ENCODE assay signal across 1 cellular context in the genomic region with DNA sequence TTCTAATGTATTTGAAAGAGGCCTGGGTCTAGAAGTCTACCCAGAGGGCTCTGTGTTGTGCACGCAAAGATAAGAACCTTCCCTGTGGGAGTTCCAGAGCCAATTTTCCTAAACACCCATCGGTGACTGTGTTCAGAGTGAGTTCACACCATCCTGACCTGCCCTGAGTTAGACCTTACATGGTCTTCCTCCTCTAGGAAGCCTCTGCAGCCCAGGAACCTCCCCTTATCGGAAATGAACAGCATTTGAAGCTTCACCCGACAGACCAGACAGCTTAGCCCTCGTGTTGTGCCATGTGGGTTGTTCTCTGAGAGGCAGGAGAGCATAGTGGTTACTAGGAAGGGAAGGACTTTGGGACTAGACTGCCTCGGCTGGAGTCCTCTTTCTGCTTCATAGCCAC.
TF ChIP-seq lines count a peak whose summit lies in the region.

No MANE protein-coding gene starts in this region.

TF ChIP-seq in K562, 482 proteins besides CTCF, POLR2A, EP300 and RAD21 (continued from another document):
- TF ChIP-seq, protein P1, sequence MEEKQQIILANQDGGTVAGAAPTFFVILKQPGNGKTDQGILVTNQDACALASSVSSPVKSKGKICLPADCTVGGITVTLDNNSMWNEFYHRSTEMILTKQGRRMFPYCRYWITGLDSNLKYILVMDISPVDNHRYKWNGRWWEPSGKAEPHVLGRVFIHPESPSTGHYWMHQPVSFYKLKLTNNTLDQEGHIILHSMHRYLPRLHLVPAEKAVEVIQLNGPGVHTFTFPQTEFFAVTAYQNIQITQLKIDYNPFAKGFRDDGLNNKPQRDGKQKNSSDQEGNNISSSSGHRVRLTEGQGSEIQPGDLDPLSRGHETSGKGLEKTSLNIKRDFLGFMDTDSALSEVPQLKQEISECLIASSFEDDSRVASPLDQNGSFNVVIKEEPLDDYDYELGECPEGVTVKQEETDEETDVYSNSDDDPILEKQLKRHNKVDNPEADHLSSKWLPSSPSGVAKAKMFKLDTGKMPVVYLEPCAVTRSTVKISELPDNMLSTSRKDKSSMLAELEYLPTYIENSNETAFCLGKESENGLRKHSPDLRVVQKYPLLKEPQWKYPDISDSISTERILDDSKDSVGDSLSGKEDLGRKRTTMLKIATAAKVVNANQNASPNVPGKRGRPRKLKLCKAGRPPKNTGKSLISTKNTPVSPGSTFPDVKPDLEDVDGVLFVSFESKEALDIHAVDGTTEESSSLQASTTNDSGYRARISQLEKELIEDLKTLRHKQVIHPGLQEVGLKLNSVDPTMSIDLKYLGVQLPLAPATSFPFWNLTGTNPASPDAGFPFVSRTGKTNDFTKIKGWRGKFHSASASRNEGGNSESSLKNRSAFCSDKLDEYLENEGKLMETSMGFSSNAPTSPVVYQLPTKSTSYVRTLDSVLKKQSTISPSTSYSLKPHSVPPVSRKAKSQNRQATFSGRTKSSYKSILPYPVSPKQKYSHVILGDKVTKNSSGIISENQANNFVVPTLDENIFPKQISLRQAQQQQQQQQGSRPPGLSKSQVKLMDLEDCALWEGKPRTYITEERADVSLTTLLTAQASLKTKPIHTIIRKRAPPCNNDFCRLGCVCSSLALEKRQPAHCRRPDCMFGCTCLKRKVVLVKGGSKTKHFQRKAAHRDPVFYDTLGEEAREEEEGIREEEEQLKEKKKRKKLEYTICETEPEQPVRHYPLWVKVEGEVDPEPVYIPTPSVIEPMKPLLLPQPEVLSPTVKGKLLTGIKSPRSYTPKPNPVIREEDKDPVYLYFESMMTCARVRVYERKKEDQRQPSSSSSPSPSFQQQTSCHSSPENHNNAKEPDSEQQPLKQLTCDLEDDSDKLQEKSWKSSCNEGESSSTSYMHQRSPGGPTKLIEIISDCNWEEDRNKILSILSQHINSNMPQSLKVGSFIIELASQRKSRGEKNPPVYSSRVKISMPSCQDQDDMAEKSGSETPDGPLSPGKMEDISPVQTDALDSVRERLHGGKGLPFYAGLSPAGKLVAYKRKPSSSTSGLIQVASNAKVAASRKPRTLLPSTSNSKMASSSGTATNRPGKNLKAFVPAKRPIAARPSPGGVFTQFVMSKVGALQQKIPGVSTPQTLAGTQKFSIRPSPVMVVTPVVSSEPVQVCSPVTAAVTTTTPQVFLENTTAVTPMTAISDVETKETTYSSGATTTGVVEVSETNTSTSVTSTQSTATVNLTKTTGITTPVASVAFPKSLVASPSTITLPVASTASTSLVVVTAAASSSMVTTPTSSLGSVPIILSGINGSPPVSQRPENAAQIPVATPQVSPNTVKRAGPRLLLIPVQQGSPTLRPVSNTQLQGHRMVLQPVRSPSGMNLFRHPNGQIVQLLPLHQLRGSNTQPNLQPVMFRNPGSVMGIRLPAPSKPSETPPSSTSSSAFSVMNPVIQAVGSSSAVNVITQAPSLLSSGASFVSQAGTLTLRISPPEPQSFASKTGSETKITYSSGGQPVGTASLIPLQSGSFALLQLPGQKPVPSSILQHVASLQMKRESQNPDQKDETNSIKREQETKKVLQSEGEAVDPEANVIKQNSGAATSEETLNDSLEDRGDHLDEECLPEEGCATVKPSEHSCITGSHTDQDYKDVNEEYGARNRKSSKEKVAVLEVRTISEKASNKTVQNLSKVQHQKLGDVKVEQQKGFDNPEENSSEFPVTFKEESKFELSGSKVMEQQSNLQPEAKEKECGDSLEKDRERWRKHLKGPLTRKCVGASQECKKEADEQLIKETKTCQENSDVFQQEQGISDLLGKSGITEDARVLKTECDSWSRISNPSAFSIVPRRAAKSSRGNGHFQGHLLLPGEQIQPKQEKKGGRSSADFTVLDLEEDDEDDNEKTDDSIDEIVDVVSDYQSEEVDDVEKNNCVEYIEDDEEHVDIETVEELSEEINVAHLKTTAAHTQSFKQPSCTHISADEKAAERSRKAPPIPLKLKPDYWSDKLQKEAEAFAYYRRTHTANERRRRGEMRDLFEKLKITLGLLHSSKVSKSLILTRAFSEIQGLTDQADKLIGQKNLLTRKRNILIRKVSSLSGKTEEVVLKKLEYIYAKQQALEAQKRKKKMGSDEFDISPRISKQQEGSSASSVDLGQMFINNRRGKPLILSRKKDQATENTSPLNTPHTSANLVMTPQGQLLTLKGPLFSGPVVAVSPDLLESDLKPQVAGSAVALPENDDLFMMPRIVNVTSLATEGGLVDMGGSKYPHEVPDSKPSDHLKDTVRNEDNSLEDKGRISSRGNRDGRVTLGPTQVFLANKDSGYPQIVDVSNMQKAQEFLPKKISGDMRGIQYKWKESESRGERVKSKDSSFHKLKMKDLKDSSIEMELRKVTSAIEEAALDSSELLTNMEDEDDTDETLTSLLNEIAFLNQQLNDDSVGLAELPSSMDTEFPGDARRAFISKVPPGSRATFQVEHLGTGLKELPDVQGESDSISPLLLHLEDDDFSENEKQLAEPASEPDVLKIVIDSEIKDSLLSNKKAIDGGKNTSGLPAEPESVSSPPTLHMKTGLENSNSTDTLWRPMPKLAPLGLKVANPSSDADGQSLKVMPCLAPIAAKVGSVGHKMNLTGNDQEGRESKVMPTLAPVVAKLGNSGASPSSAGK (IDR thresholded peaks at IDR 0.05), result peak; percentile 76
- TF ChIP-seq SRF (CRISPR knock-in tag; IDR thresholded peaks at IDR 0.05) (peak in 1 of 2 experiments; percentile 64; a peak in 1 of 4 replicates), CBFA2T3 (IDR thresholded peaks at IDR 0.05) (peak; percentile 59), TCF3 (CRISPR knock-in tag; IDR thresholded peaks at IDR 0.05) (peak; percentile 43), L3MBTL2 (IDR thresholded peaks at IDR 0.05) (peak; percentile 83), CBFA2T2 (conservative IDR thresholded peaks at IDR 0.05) (peak; percentile 48), MNT (conservative IDR thresholded peaks at IDR 0.05) (peak in 1 of 2 experiments; percentile 48; a peak in 2 of 4 replicates)
- TF ChIP-seq, protein P2, sequence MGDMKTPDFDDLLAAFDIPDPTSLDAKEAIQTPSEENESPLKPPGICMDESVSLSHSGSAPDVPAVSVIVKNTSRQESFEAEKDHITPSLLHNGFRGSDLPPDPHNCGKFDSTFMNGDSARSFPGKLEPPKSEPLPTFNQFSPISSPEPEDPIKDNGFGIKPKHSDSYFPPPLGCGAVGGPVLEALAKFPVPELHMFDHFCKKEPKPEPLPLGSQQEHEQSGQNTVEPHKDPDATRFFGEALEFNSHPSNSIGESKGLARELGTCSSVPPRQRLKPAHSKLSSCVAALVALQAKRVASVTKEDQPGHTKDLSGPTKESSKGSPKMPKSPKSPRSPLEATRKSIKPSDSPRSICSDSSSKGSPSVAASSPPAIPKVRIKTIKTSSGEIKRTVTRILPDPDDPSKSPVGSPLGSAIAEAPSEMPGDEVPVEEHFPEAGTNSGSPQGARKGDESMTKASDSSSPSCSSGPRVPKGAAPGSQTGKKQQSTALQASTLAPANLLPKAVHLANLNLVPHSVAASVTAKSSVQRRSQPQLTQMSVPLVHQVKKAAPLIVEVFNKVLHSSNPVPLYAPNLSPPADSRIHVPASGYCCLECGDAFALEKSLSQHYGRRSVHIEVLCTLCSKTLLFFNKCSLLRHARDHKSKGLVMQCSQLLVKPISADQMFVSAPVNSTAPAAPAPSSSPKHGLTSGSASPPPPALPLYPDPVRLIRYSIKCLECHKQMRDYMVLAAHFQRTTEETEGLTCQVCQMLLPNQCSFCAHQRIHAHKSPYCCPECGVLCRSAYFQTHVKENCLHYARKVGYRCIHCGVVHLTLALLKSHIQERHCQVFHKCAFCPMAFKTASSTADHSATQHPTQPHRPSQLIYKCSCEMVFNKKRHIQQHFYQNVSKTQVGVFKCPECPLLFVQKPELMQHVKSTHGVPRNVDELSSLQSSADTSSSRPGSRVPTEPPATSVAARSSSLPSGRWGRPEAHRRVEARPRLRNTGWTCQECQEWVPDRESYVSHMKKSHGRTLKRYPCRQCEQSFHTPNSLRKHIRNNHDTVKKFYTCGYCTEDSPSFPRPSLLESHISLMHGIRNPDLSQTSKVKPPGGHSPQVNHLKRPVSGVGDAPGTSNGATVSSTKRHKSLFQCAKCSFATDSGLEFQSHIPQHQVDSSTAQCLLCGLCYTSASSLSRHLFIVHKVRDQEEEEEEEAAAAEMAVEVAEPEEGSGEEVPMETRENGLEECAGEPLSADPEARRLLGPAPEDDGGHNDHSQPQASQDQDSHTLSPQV (IDR thresholded peaks at IDR 0.05), result peak; percentile 69
